Comparison of ENCODE assay signal across 2 cellular contexts in the genomic region with DNA sequence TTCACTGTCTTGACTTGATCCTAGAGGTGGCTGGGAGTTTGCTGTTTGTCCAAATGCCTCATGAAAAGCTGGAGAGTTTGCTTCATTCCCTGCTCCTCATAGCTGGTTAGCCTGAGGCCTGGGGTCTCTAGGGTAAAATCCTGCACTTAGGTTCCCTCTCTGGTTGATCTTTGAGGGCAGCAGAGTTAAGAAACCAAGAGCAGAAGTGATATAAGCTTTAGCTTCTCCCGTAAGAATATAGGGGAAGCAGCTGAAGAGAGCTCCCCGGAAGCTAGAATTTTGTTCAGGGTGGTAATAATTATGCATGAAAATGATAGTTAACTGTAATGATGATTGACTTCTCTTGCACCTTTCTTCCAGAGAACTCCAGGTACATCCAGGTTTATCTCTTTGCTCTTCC.
TF ChIP-seq lines count a peak whose summit lies in the region.

No MANE protein-coding gene starts in this region.

TF ChIP-seq in SK-N-SH, 30 proteins besides CTCF, POLR2A, EP300 and RAD21 (continued from another document):
- TF ChIP-seq, protein P1, sequence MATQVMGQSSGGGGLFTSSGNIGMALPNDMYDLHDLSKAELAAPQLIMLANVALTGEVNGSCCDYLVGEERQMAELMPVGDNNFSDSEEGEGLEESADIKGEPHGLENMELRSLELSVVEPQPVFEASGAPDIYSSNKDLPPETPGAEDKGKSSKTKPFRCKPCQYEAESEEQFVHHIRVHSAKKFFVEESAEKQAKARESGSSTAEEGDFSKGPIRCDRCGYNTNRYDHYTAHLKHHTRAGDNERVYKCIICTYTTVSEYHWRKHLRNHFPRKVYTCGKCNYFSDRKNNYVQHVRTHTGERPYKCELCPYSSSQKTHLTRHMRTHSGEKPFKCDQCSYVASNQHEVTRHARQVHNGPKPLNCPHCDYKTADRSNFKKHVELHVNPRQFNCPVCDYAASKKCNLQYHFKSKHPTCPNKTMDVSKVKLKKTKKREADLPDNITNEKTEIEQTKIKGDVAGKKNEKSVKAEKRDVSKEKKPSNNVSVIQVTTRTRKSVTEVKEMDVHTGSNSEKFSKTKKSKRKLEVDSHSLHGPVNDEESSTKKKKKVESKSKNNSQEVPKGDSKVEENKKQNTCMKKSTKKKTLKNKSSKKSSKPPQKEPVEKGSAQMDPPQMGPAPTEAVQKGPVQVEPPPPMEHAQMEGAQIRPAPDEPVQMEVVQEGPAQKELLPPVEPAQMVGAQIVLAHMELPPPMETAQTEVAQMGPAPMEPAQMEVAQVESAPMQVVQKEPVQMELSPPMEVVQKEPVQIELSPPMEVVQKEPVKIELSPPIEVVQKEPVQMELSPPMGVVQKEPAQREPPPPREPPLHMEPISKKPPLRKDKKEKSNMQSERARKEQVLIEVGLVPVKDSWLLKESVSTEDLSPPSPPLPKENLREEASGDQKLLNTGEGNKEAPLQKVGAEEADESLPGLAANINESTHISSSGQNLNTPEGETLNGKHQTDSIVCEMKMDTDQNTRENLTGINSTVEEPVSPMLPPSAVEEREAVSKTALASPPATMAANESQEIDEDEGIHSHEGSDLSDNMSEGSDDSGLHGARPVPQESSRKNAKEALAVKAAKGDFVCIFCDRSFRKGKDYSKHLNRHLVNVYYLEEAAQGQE (IDR thresholded peaks at IDR 0.05; ENCODE audit: low read depth, low read length): no peak
- no peak for TF ChIP-seq GATA2 (CRISPR knock-in tag; IDR thresholded peaks at IDR 0.05)
- TF ChIP-seq RFX5 (IDR thresholded peaks at IDR 0.05; ENCODE audit: low read length): no peak
- no peak for TF ChIP-seq JUND (IDR thresholded peaks at IDR 0.05)
- no peak for TF ChIP-seq TCF12 (IDR thresholded peaks at IDR 0.05)
- no peak for TF ChIP-seq NRF1 (IDR thresholded peaks at IDR 0.05; ENCODE audit: low read depth, low read length)
- TF ChIP-seq EZH2phosphoT487 (IDR thresholded peaks at IDR 0.05; ENCODE audit: borderline replicate concordance, low read depth): no peak
- TF ChIP-seq, protein P2, sequence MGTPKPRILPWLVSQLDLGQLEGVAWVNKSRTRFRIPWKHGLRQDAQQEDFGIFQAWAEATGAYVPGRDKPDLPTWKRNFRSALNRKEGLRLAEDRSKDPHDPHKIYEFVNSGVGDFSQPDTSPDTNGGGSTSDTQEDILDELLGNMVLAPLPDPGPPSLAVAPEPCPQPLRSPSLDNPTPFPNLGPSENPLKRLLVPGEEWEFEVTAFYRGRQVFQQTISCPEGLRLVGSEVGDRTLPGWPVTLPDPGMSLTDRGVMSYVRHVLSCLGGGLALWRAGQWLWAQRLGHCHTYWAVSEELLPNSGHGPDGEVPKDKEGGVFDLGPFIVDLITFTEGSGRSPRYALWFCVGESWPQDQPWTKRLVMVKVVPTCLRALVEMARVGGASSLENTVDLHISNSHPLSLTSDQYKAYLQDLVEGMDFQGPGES (IDR thresholded peaks at IDR 0.05; ENCODE audit: low read depth, low read length): no peak
- no peak for TF ChIP-seq SMC3 (IDR thresholded peaks at IDR 0.05; ENCODE audit: low read depth, low read length)
- TF ChIP-seq SIN3A (IDR thresholded peaks at IDR 0.05; ENCODE audit: borderline replicate concordance, low read depth, low read length): no peak
- TF ChIP-seq, protein P3, sequence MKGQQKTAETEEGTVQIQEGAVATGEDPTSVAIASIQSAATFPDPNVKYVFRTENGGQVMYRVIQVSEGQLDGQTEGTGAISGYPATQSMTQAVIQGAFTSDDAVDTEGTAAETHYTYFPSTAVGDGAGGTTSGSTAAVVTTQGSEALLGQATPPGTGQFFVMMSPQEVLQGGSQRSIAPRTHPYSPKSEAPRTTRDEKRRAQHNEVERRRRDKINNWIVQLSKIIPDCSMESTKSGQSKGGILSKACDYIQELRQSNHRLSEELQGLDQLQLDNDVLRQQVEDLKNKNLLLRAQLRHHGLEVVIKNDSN (IDR thresholded peaks at IDR 0.05; ENCODE audit: borderline replicate concordance, low read depth): no peak
- TF ChIP-seq POLR2AphosphoS5 (IDR thresholded peaks at IDR 0.05; ENCODE audit: low read depth, low read length): no peak
- no peak for TF ChIP-seq TAF1 (IDR thresholded peaks at IDR 0.05; ENCODE audit: borderline replicate concordance, low read depth, low read length)
- TF ChIP-seq, protein P4, sequence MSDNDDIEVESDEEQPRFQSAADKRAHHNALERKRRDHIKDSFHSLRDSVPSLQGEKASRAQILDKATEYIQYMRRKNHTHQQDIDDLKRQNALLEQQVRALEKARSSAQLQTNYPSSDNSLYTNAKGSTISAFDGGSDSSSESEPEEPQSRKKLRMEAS (IDR thresholded peaks at IDR 0.05; ENCODE audit: low read depth): no peak
- TF ChIP-seq, protein P5, sequence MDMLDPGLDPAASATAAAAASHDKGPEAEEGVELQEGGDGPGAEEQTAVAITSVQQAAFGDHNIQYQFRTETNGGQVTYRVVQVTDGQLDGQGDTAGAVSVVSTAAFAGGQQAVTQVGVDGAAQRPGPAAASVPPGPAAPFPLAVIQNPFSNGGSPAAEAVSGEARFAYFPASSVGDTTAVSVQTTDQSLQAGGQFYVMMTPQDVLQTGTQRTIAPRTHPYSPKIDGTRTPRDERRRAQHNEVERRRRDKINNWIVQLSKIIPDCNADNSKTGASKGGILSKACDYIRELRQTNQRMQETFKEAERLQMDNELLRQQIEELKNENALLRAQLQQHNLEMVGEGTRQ (IDR thresholded peaks at IDR 0.05; ENCODE audit: borderline replicate concordance, low read depth, low read length): no peak

TF ChIP-seq in SK-N-SH treated with all-trans-retinoic acid at 6 μM for 48 hours, 23 proteins besides CTCF, POLR2A, EP300 and RAD21 (continued from another document):
- TF ChIP-seq, protein P6, sequence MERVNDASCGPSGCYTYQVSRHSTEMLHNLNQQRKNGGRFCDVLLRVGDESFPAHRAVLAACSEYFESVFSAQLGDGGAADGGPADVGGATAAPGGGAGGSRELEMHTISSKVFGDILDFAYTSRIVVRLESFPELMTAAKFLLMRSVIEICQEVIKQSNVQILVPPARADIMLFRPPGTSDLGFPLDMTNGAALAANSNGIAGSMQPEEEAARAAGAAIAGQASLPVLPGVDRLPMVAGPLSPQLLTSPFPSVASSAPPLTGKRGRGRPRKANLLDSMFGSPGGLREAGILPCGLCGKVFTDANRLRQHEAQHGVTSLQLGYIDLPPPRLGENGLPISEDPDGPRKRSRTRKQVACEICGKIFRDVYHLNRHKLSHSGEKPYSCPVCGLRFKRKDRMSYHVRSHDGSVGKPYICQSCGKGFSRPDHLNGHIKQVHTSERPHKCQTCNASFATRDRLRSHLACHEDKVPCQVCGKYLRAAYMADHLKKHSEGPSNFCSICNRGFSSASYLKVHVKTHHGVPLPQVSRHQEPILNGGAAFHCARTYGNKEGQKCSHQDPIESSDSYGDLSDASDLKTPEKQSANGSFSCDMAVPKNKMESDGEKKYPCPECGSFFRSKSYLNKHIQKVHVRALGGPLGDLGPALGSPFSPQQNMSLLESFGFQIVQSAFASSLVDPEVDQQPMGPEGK (CRISPR knock-in tag; IDR thresholded peaks at IDR 0.05; ENCODE audit: borderline replicate concordance): no peak
- TF ChIP-seq, protein P7, sequence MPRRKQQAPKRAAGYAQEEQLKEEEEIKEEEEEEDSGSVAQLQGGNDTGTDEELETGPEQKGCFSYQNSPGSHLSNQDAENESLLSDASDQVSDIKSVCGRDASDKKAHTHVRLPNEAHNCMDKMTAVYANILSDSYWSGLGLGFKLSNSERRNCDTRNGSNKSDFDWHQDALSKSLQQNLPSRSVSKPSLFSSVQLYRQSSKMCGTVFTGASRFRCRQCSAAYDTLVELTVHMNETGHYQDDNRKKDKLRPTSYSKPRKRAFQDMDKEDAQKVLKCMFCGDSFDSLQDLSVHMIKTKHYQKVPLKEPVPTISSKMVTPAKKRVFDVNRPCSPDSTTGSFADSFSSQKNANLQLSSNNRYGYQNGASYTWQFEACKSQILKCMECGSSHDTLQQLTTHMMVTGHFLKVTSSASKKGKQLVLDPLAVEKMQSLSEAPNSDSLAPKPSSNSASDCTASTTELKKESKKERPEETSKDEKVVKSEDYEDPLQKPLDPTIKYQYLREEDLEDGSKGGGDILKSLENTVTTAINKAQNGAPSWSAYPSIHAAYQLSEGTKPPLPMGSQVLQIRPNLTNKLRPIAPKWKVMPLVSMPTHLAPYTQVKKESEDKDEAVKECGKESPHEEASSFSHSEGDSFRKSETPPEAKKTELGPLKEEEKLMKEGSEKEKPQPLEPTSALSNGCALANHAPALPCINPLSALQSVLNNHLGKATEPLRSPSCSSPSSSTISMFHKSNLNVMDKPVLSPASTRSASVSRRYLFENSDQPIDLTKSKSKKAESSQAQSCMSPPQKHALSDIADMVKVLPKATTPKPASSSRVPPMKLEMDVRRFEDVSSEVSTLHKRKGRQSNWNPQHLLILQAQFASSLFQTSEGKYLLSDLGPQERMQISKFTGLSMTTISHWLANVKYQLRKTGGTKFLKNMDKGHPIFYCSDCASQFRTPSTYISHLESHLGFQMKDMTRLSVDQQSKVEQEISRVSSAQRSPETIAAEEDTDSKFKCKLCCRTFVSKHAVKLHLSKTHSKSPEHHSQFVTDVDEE (CRISPR knock-in tag; IDR thresholded peaks at IDR 0.05): no peak
- TF ChIP-seq ZNF8 (CRISPR knock-in tag; IDR thresholded peaks at IDR 0.05): no peak
TF ChIP-seq in SK-N-SH treated with all-trans-retinoic acid at 6 μM for 48 hours: peak in this region for 0.
